In genomic region chr1:156383023-156383422, GRCh38 we compare ENCODE assay signal across 8 cellular contexts. TPM values are rescaled to one million over a fixed set of nuclear protein-coding genes. Genes with fewer than 3 reads are reported as not detected.
DNase-seq lines count a peak whose midpoint lies in the region; ATAC-seq and TF ChIP-seq lines count a peak whose summit lies in the region.

No MANE protein-coding gene starts in this region.

- H3K27me3 Mint-ChIP-seq in natural killer cell treated with Interleukin-12 subunit alpha and Interleukin-12 subunit beta and Interleukin-15 and Interleukin-18, amount 100 ng/mL, for 72 hours = peaks cover 12 to 17% of the 10 kb centered on the region in 2 donors

- DNase-seq in ELR (ENCODE audit: low read depth) = peak; percentile 76
- DNase-seq in HPDE6-E6E7 (ENCODE audit: extremely low spot score) = peak; percentile 60
- peak; percentile 84 for DNase-seq in NT2/D1 (ENCODE audit: low read depth, low spot score)
- DNase-seq in activated T-cell treated with anti-CD3 and anti-CD28 coated beads for 1 hour (ENCODE audit: low read depth) = peak; percentile 48
- peak; percentile 59 to 71 for DNase-seq in erythroblast (lab: John Stamatoyannopoulos, UW)
- no peak for DNase-seq in natural killer cell treated with Interleukin-12 subunit alpha and Interleukin-12 subunit beta and Interleukin-15 and Interleukin-18, amount 100 ng/mL, for 72 hours (ENCODE audit: low spot score)
- DNase-seq in stimulated activated naive CD8-positive, alpha-beta T cell treated with anti-CD3 and anti-CD28 coated beads, Interleukin-15, Interleukin-2, amounts not matched to agents 100 U/mL and 50 U/mL, for 24 hours = peak; percentile 73

- no peak overlapping the region for H3K27ac Mint-ChIP-seq in natural killer cell treated with Interleukin-12 subunit alpha and Interleukin-12 subunit beta and Interleukin-15 and Interleukin-18, amount 100 ng/mL, for 72 hours

- peaks cover 40% of the 10 kb centered on the region for H3K27me3 ChIP-seq in NT2/D1 (ENCODE audit: insufficient read depth, insufficient read length)

- peaks cover 21% of the 10 kb centered on the region for H3K4me1 ChIP-seq in NT2/D1 (ENCODE audit: insufficient read depth, insufficient read length)

- no peak for TF ChIP-seq POLR2A in erythroblast (IDR thresholded peaks at IDR 0.05; ENCODE audit: low read length)

- H3K36me3 Mint-ChIP-seq in natural killer cell treated with Interleukin-12 subunit alpha and Interleukin-12 subunit beta and Interleukin-15 and Interleukin-18, amount 100 ng/mL, for 72 hours = no peaks in the 10 kb centered on the region

- no peaks in the 10 kb centered on the region for H3K9me3 ChIP-seq in NT2/D1 (ENCODE audit: insufficient read depth, low read length)

- H3K4me3 Mint-ChIP-seq in natural killer cell treated with Interleukin-12 subunit alpha and Interleukin-12 subunit beta and Interleukin-15 and Interleukin-18, amount 100 ng/mL, for 72 hours = no peak overlapping the region

- H3K36me3 ChIP-seq in NT2/D1 (ENCODE audit: insufficient read depth, insufficient read length, low read length) = no peaks in the 10 kb centered on the region

- no peak overlapping the region for H3K9ac ChIP-seq in NT2/D1 (ENCODE audit: insufficient read length, low read depth)

- ATAC-seq in natural killer cell treated with Interleukin-12 subunit alpha and Interleukin-12 subunit beta and Interleukin-15 and Interleukin-18, amount 100 ng/mL, for 72 hours = peak; percentile 80
- peak; percentile 82 for ATAC-seq in stimulated activated naive CD8-positive, alpha-beta T cell treated with anti-CD3 and anti-CD28 coated beads, Interleukin-15, Interleukin-2, amounts not matched to agents 100 U/mL and 50 U/mL, for 24 hours
- ATAC-seq in GM19397 (IDR thresholded peaks at IDR 0.05; ENCODE audit: unreplicated experiment) = no peak

- H3K4me3 ChIP-seq in NT2/D1 (ENCODE audit: insufficient read length, low read depth) = no peak overlapping the region

- no peaks in the 10 kb centered on the region for H3K9me3 Mint-ChIP-seq in natural killer cell treated with Interleukin-12 subunit alpha and Interleukin-12 subunit beta and Interleukin-15 and Interleukin-18, amount 100 ng/mL, for 72 hours

- H3K4me1 Mint-ChIP-seq in natural killer cell treated with Interleukin-12 subunit alpha and Interleukin-12 subunit beta and Interleukin-15 and Interleukin-18, amount 100 ng/mL, for 72 hours (ENCODE audit: low read depth in 2 of 2) = peaks cover 5 to 6% of the 10 kb centered on the region in 2 donors

RNA-seq across cellular contexts. Expression of gene RHBG, which starts 14.0 kb away (rescaled TPM):
- not detected for total RNA-seq in natural killer cell treated with Interleukin-12 subunit alpha and Interleukin-12 subunit beta and Interleukin-15 and Interleukin-18, amount 100 ng/mL, for 72 hours

RNA-seq across cellular contexts. Expression of gene TSACC, which starts 44.7 kb away (rescaled TPM):
- not detected for total RNA-seq in natural killer cell treated with Interleukin-12 subunit alpha and Interleukin-12 subunit beta and Interleukin-15 and Interleukin-18, amount 100 ng/mL, for 72 hours

RNA-seq across cellular contexts. Expression of gene CCT3, which starts 44.9 kb away (rescaled TPM):
- total RNA-seq in natural killer cell treated with Interleukin-12 subunit alpha and Interleukin-12 subunit beta and Interleukin-15 and Interleukin-18, amount 100 ng/mL, for 72 hours = 100 to 1,000 TPM; 299 to 338 TPM
